In the genomic region with DNA sequence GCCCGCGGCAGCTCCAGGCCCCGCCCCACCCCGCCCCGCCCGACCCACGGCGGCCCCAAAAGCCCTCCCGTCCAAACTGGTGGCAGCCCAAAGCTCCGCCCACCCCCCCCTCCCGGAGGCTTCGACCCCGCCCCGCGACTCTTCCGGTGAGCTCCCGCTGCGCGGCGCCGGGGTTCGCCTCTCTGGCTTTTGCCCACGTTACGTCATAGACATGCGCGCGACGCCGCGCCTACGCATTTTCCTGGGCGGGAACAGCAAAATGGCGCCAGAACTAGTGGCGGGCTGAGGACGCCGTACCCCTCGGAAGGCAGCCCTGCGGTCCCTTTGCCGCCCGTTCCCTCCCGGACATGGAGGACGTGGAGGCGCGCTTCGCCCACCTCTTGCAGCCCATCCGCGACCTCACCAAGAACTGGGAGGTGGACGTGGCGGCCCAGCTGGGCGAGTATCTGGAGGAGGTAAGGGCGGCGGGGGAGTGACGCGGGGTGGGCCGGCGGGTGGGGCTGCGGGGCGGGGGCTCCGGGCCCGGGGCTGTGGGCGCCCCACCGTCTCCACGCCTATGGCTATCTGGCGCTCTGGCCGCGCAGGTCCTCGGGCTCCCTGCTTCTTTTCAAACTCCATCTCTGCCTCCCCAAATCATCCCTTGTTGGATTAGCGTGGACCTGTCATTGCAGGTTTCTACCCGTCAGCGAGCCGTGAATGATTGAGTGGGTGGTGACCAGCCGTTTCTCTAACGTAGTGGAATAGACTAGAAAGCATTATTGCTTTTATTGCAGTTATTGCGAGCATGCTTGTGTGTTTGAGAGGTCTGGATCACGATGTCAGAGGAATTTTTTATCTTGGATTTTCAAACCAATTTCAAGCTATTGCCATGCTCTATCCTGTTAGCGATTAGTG, we compare ENCODE assay signal across 8 cellular contexts. TPM values are rescaled to one million over a fixed set of nuclear protein-coding genes. Genes with fewer than 3 reads are reported as not detected.
DNase-seq lines count a peak whose midpoint lies in the region; ATAC-seq and TF ChIP-seq lines count a peak whose summit lies in the region.

Gene NCAPH2, plus strand, starts transcription at position 234 of the 894 bp plus-strand sequence. Its CDS starts 114 bp downstream, at position 348.

- H3K4me2 ChIP-seq in OCI-LY1 (ENCODE audit: low read length) = peak within 1 kb of the TSS; percentile 98

- H3K79me2 ChIP-seq in OCI-LY1 (ENCODE audit: insufficient read depth, low read length) = peaks cover 38% of the 10 kb centered on the region

- H3K9ac ChIP-seq in HUES48 (ENCODE audit: low read depth, low read length) (peak within 1 kb of the TSS; percentile 98), OCI-LY1 (ENCODE audit: low read length) (peak within 1 kb of the TSS; percentile 94)

- in situ Hi-C loops in Caki2 (cut with HindIII; ENCODE audit: low pct_unique_long_range_greater_than_20kb, low sequenced_read_pairs) = no loop called here

- no peaks in the 10 kb centered on the region for H3K9me3 ChIP-seq in HUES48 (ENCODE audit: control insufficient read depth, insufficient read depth, low read length)
- no peaks in the 10 kb centered on the region for H3K9me3 ChIP-seq in OCI-LY1 (ENCODE audit: low read length)
- no peaks in the 10 kb centered on the region for H3K9me3 ChIP-seq in mononuclear cell (ENCODE audit: low read depth, low read length)

- H2AFZ ChIP-seq in OCI-LY1 (ENCODE audit: low read length) = no peak within 1 kb of the TSS

- H3K9me2 ChIP-seq in OCI-LY1 (ENCODE audit: low read depth, low read length) = no peaks in the 10 kb centered on the region

- peaks cover 16% of the 10 kb centered on the region for H3K36me3 ChIP-seq in HUES48 (ENCODE audit: control insufficient read depth, insufficient read depth, low read length)
- peaks cover 34% of the 10 kb centered on the region for H3K36me3 ChIP-seq in OCI-LY1 (ENCODE audit: insufficient read depth, low read length)

- H3K27ac ChIP-seq in HUES48 (ENCODE audit: low read depth, low read length) (peak within 1 kb of the TSS; percentile 96), OCI-LY1 (ENCODE audit: low read depth, low read length, poor library complexity, severe bottlenecking) (peak within 1 kb of the TSS; percentile 90), epithelial cell of prostate (peak within 1 kb of the TSS; percentile 55)

- H3K27me3 ChIP-seq in HUES48 (ENCODE audit: control insufficient read depth, insufficient read depth, low read length) (no peaks in the 10 kb centered on the region), OCI-LY1 (ENCODE audit: insufficient read depth, low read length) (no peaks in the 10 kb centered on the region), mononuclear cell (ENCODE audit: insufficient read depth, low read length) (no peaks in the 10 kb centered on the region)

- DNase-seq in Caki2 (ENCODE audit: low read depth) = peak; percentile 93
- peak; percentile 98 for DNase-seq in activated T-cell treated with anti-CD3 and anti-CD28 coated beads for 4 hours
- peak; percentile 78 for DNase-seq in epithelial cell of prostate (ENCODE audit: low read depth, low spot score)
- peak; percentile 97 to 98 for DNase-seq in stimulated activated CD8-positive, alpha-beta memory T cell treated with anti-CD3 and anti-CD28 coated beads, Interleukin-4, amount 100 ng/mL, for 1 hour (ENCODE audit: low read depth in 2 of 2, low spot score in 1 of 2)

- no peaks in the 10 kb centered on the region for H4K20me1 ChIP-seq in OCI-LY1 (ENCODE audit: insufficient read depth, low read length)

- H3K4me1 ChIP-seq in HUES48 (ENCODE audit: control insufficient read depth, insufficient read depth, low read length) = peaks cover 5% of the 10 kb centered on the region; the same call in 1 of the 2 replicates
- peaks cover 26% of the 10 kb centered on the region for H3K4me1 ChIP-seq in OCI-LY1 (ENCODE audit: insufficient read depth, low read length, severe bottlenecking)
- peaks cover 25% of the 10 kb centered on the region for H3K4me1 ChIP-seq in mononuclear cell (ENCODE audit: insufficient read depth, low read length)

- peak; percentile 61 for ATAC-seq in GM21390 (IDR thresholded peaks at IDR 0.05; ENCODE audit: unreplicated experiment)

- peak within 1 kb of the TSS; percentile 99 for H3K4me3 ChIP-seq in HUES48 (ENCODE audit: low read depth, low read length)
- peak within 1 kb of the TSS; percentile 96 for H3K4me3 ChIP-seq in OCI-LY1 (ENCODE audit: low read depth, low read length, poor library complexity, severe bottlenecking)
- peak within 1 kb of the TSS; percentile 72 for H3K4me3 ChIP-seq in mononuclear cell (ENCODE audit: low read length)

- no peak for TF ChIP-seq CTCF in OCI-LY1 (IDR thresholded peaks at IDR 0.05; ENCODE audit: low read length)

- H3F3A ChIP-seq in OCI-LY1 (ENCODE audit: insufficient read depth, low read length) = no peaks in the 10 kb centered on the region

RNA-seq across cellular contexts. Expression of gene NCAPH2, which starts in this region (rescaled TPM):
- 133 and 152 TPM in 2 replicates for total RNA-seq in Caki2 (2014; rRNA removed; shearing (Covaris generic); ENCODE audit: low replicate concordance)
- total RNA-seq in mononuclear cell = 40.6 TPM

Comparison
In these comparisons a context has a peak if more than half of its experiments do, and no peak if none do; other contexts are left out.
1. Peak in every context shown above with its lines: DNase-seq, ATAC-seq, H3K4me3 ChIP-seq and H3K27ac ChIP-seq.